In the genomic region with DNA sequence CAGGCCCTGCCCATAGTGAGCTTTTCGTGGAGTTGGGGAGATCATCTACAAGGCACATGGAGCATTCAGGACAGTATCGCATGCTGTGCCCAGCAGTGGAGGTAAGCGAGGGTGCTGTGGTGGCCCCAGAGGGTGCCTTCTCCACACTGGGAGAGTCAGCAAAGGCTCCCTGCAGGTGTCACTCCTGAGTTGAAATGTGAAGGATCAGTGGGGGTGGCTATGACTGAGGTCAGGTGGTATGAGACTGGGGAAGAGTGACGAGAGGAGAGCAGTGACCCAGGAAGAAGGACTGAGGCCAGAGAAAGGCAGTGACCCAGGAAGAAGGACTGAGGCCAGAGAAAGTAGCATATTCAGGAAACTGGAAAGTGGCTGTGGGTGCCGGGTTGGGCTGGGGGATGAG, we compare ENCODE assay signal across 27 cellular contexts. TPM values are rescaled to one million over a fixed set of nuclear protein-coding genes. Genes with fewer than 3 reads are reported as not detected.
"Had no signal": no experiment of that assay in that cellular context is flagged by ENCODE, and none has a peak within 500 bp of the region (broad histone marks: within the 10 kb centered on the region; RNA-seq: fewer than 3 reads in every experiment).

No MANE protein-coding gene starts in this region.

- H3K4me3 Mint-ChIP-seq: nephron; stimulated activated naive B cell treated with anti-CD40 and anti-IgM and Interleukin-4, amounts not matched to agents 10 μg/mL and 1 μg/mL and 100 μg/mL, for 72 hours; stimulated activated naive CD8-positive, alpha-beta T cell treated with anti-CD3 and anti-CD28 coated beads, Interleukin-15, amount 100 ng/mL, for 72 hours had no signal

- H3K36me3 Mint-ChIP-seq: naive B cell; stimulated activated naive B cell treated with anti-CD40 and anti-IgM and Interleukin-4, amounts not matched to agents 10 μg/mL and 1 μg/mL and 100 μg/mL, for 72 hours had no signal

- H3K4me1 Mint-ChIP-seq: naive B cell had no signal

- H3K27ac ChIP-seq: dorsolateral prefrontal cortex, esophagus squamous epithelium, gastroesophageal sphincter, left ventricle myocardium inferior, lower lobe of right lung, pancreas, psoas muscle, spleen, thoracic aorta, transverse colon had no signal

- H3K27ac Mint-ChIP-seq: naive B cell; nephron; stimulated activated naive B cell treated with anti-CD40 and anti-IgM and Interleukin-4, amounts not matched to agents 10 μg/mL and 1 μg/mL and 100 μg/mL, for 72 hours; stimulated activated naive CD8-positive, alpha-beta T cell treated with anti-CD3 and anti-CD28 coated beads, Interleukin-15, amount 100 ng/mL, for 72 hours had no signal

- H3K9me3 Mint-ChIP-seq: stimulated activated naive B cell treated with anti-CD40 and anti-IgM and Interleukin-4, amounts not matched to agents 10 μg/mL and 1 μg/mL and 100 μg/mL, for 72 hours; stimulated activated naive CD8-positive, alpha-beta T cell treated with anti-CD3 and anti-CD28 coated beads, Interleukin-15, amount 100 ng/mL, for 72 hours had no signal

- H3K4me3 ChIP-seq: dorsolateral prefrontal cortex, esophagus squamous epithelium, gastroesophageal sphincter, left ventricle myocardium inferior, lower lobe of right lung, pancreas, psoas muscle, spleen, thoracic aorta, transverse colon had no signal

- DNase-seq: cortex of kidney; dorsolateral prefrontal cortex; effector CD8-positive, alpha-beta T cell; esophagus squamous epithelium; foreskin fibroblast; glutamatergic neuron; islet precursor cell; left cardiac atrium; left ventricle myocardium inferior; lower lobe of right lung; mesenchymal stem cell; naive B cell; occipital lobe; pancreas; psoas muscle; spleen; stimulated activated CD4-positive, alpha-beta T cell treated with anti-CD3 and anti-CD28 coated beads, Interleukin-15, amount 100 ng/mL, for 24 hours; stimulated activated CD4-positive, alpha-beta T cell treated with anti-CD3 and anti-CD28 coated beads, Interleukin-1b, Interleukin-23, amount 100 ng/mL, for 48 hours; stimulated activated CD4-positive, alpha-beta T cell treated with anti-CD3 and anti-CD28 coated beads, Interleukin-4, amount 100 ng/mL, for 24 hours; stimulated activated naive B cell treated with anti-CD40 and anti-IgM and Interleukin-4, amounts not matched to agents 10 μg/mL and 1 μg/mL and 100 μg/mL, for 72 hours; stimulated activated naive CD8-positive, alpha-beta T cell treated with anti-CD3 and anti-CD28 coated beads, Interleukin-15, amount 100 ng/mL, for 72 hours; substantia nigra; transverse colon had no signal

- H3K9me3 ChIP-seq: esophagus squamous epithelium, gastroesophageal sphincter, left ventricle myocardium inferior, lower lobe of right lung, pancreas, psoas muscle, spleen, thoracic aorta, transverse colon had no signal

- H3K36me3 ChIP-seq: esophagus squamous epithelium, gastroesophageal sphincter, left ventricle myocardium inferior, lower lobe of right lung, pancreas, spleen, thoracic aorta, transverse colon had no signal

- H3K4me1 ChIP-seq: esophagus squamous epithelium, gastroesophageal sphincter, left ventricle myocardium inferior, lower lobe of right lung, pancreas, psoas muscle, spleen, transverse colon had no signal

- ATAC-seq: gastroesophageal sphincter; left cardiac atrium; lower lobe of right lung; pancreas; psoas muscle; sciatic nerve; stimulated activated naive B cell treated with anti-CD40 and anti-IgM and Interleukin-4, amounts not matched to agents 10 μg/mL and 1 μg/mL and 100 μg/mL, for 72 hours; stimulated activated naive CD8-positive, alpha-beta T cell treated with anti-CD3 and anti-CD28 coated beads, Interleukin-15, amount 100 ng/mL, for 72 hours had no signal

- H3K27me3 ChIP-seq: esophagus squamous epithelium, gastroesophageal sphincter, pancreas, transverse colon had no signal

RNA-seq across cellular contexts. Expression of gene SPAG17, which starts 53.0 kb away (rescaled TPM):
- total RNA-seq: left ventricle myocardium inferior, thoracic aorta, transverse colon had no signal
